8 cellular contexts compared by ENCODE assay signal in the genomic region with DNA sequence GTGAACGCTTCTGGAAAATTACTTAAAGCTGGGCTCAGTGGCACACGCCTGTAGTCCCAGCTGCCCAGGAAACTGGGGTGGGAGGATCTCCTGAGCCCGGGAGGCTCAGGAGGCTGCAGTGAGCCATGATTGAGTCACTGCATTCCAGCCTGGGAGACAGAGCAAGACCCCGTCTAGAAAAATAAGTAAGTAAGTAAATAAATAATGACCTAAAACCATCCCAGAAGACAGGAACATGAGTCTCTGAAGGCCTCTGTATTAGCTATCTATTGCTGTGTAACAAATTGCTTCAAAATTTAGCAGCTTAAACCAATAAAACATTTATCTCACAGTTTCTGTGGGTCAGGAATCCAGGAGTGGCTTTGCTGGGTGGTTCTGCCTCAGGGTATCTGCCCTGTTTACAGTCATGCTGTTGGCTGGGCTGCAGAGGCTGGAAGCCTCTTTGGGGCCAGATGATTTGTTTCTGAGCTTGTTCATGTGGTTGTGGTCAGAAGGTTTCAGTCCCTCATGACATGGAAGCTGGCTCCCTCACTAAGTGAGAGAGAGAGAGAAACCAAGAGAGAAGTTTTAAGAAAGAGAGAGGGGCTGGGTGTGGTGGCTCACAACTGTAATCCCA. TPM values are rescaled to one million over a fixed set of nuclear protein-coding genes. Genes with fewer than 3 reads are reported as not detected.
A peak's percentile ranks its signal among the peaks of the same experiment; 100 is the strongest.
DNase-seq lines count a peak whose midpoint lies in the region; ATAC-seq, FAIRE-seq and TF ChIP-seq lines count a peak whose summit lies in the region.

No MANE protein-coding gene starts in this region.

- H3K27ac ChIP-seq in ascending aorta (peak overlapping the region; percentile 57 to 59), testis (no peak overlapping the region)

- ATAC-seq in GM18499 (IDR thresholded peaks at IDR 0.05; ENCODE audit: insufficient read depth, unreplicated experiment): peak; percentile 64

- WGBS in testis, 2 donors: 72 to 75% methylated on average over 4 of the region's 4 CpGs

- H3K36me3 ChIP-seq in ascending aorta: no peaks in the 10 kb centered on the region
- H3K36me3 ChIP-seq in testis (ENCODE audit: low read depth, missing control alignments): no peaks in the 10 kb centered on the region

- H3K4me1 ChIP-seq in ascending aorta: peaks cover 0 to 4% of the 10 kb centered on the region in 2 donors
- no peaks in the 10 kb centered on the region for H3K4me1 ChIP-seq in testis

- H3K9me3 ChIP-seq in ascending aorta (no peaks in the 10 kb centered on the region), testis (no peaks in the 10 kb centered on the region)

- H3K27me3 ChIP-seq in ascending aorta: no peaks in the 10 kb centered on the region
- no peaks in the 10 kb centered on the region for H3K27me3 ChIP-seq in testis

- intact Hi-C loops in ascending aorta (cut with DNase I) (loop anchor here (5.0 kb wide), 1 partner anchor 41 kb away; no protein-coding TSS in a partner anchor), testis (cut with DNase I; ENCODE audit: low total_unique reads) (no loop called here)

- H3K4me3 ChIP-seq in ascending aorta: no peak overlapping the region
- H3K4me3 ChIP-seq in testis: no peak overlapping the region

- no peak for TF ChIP-seq CTCF in ascending aorta (IDR thresholded peaks at IDR 0.05)
- TF ChIP-seq CTCF in testis (IDR thresholded peaks at IDR 0.05): no peak

- DNase-seq in H54 (ENCODE audit: insufficient read length, low spot score) (peak; percentile 44), NCI-H226 (peak; percentile 95), ascending aorta (ENCODE audit: low spot score in 2 of 2) (peak in 1 of 2 donors; percentile 70), smooth muscle cell of the brain vasculature (ENCODE audit: low read depth, low spot score) (peak; percentile 65), NCI-H2029 (lab: John Stamatoyannopoulos, UW) (no peak), occipital lobe (lab: John Stamatoyannopoulos, UW) (no peak), testis (no peak)

- no peak for TF ChIP-seq POLR2A in H54 (IDR thresholded peaks at IDR 0.05; ENCODE audit: low read depth, low read length)
- no peak for TF ChIP-seq POLR2A in testis (IDR thresholded peaks at IDR 0.05)

- no peak for FAIRE-seq in H54 (lab: Jason Lieb, UNC)

RNA-seq across cellular contexts. Expression of gene NCOA3, which starts 48.4 kb away (rescaled TPM):
- total RNA-seq in ascending aorta: 26.3 TPM
- total RNA-seq in occipital lobe: 53.2 TPM
- total RNA-seq in testis: 10 to 100 TPM; 27.6 to 32.5 TPM
- polyA plus RNA-seq in testis (ENCODE audit: insufficient read depth, low read depth, low replicate concordance): 18.1 TPM

Comparison
In these comparisons a context has a peak if more than half of its experiments do, and no peak if none do; other contexts are left out.
1. DNase-seq: peak in H54 (single experiment), NCI-H226 (single experiment) and smooth muscle cell of the brain vasculature (single experiment); none in NCI-H2029 (single experiment), occipital lobe (single experiment) and testis (single experiment).
2. H3K27ac ChIP-seq: peak in ascending aorta (2 of 2); none in testis (0 of 2).